In genomic region chr2:4049463-4049862, GRCh38 we compare ENCODE assay signal across 3 cellular contexts.
"Had no signal": no experiment of that assay in that cellular context is flagged by ENCODE, and none has a peak within 500 bp of the region (broad histone marks: within the 10 kb centered on the region; RNA-seq: fewer than 3 reads in every experiment).

No MANE protein-coding gene starts in this region.

- H3K4me3 ChIP-seq: GM12878 had no signal

- DNase-seq: GDM1, GF-D8 had no signal

- ATAC-seq: GM12878 had no signal
